In the genomic region with DNA sequence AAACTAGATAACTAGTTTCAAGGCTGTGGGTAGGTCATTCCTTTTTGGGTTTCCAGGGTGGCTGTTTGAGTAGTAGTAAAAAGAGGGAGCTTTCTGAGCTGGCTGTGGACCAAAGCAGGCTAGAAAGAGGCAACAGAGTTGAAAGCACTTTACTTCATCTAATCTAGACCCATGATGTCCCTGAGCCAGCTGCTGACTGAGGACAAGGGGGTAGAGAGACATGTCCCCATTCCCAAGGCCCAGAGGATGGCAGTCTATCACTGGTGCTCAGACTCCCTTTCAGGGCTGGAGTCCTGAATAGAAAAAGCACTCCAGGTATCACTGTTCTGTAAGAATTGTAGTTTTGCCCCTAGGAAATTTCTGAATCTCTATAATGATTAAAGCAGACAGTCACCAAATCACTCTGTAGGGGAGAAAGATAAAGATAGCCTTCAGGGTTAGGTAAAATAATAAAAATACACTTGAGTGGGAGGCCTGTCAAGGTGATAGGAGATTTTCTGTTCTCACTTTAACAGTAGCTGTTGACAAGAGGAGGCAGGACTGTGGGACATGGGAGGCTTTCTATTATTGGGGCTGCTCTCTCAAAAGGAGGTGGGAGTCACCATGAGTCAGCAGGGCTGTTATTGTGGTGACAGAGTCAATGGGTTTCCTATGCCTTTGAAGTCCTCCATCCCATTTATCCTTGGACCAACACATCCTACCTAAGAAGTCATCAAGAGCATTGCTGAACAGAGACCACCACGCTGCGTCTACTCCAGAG, we compare ENCODE assay signal across 21 cellular contexts.
DNase-seq lines count a peak whose midpoint lies in the region; ATAC-seq and TF ChIP-seq lines count a peak whose summit lies in the region.
"Had no signal": no experiment of that assay in that cellular context is flagged by ENCODE, and none has a peak within 500 bp of the region (broad histone marks: within the 10 kb centered on the region; RNA-seq: fewer than 3 reads in every experiment).

No MANE protein-coding gene starts in this region.

- H3K36me3 ChIP-seq in HCT116 (ENCODE audit: control insufficient read depth in 1 of 2, insufficient read depth in 2 of 2, low read length in 2 of 2) (no peaks in the 10 kb centered on the region), esophagus muscularis mucosa (no peaks in the 10 kb centered on the region)
- H3K36me3 ChIP-seq: HAP-1, SJCRH30 had no signal

- no peak overlapping the region for H2AFZ ChIP-seq in HCT116 (ENCODE audit: low read depth, low read length, poor library complexity, severe bottlenecking)
- H2AFZ ChIP-seq: GM23338 had no signal

- POLR2A ChIA-PET in HCT116 (lab: Charles Lee): no interaction called here

- ATAC-seq in HCT116 (no peak), GM21786 (IDR thresholded peaks at IDR 0.05; ENCODE audit: unreplicated experiment) (no peak)
- ATAC-seq: GM12878, GM23338, Panc1 had no signal

- no peak overlapping the region for H3K9ac ChIP-seq in HCT116 (ENCODE audit: low read length)

- H3K9me3 ChIP-seq in HCT116 (ENCODE audit: control insufficient read depth in 1 of 2, insufficient read depth in 1 of 2, low read depth in 1 of 2, low read length in 2 of 2): no peaks in the 10 kb centered on the region
- no peaks in the 10 kb centered on the region for H3K9me3 ChIP-seq in esophagus muscularis mucosa
- H3K9me3 ChIP-seq: HAP-1, SJCRH30 had no signal

- H3K4me3 ChIP-seq in HCT116 (replicated peaks in 1 of 2; ENCODE audit: low read depth in 1 of 2, low read length in 2 of 2) (no peak overlapping the region), esophagus muscularis mucosa (no peak overlapping the region)
- H3K4me3 ChIP-seq: GM12878, GM23338, HAP-1, SJCRH30 had no signal

- peaks cover 41% of the 10 kb centered on the region for H3K27me3 ChIP-seq in HCT116 (ENCODE audit: insufficient read depth, low read length)
- H3K27me3 ChIP-seq in esophagus muscularis mucosa: no peaks in the 10 kb centered on the region
- H3K27me3 ChIP-seq: SJCRH30 had no signal

- DNase-seq in A172 (ENCODE audit: low spot score): peak; percentile 5
- DNase-seq in HCT116 (ENCODE audit: low read depth, low spot score): no peak
- peak; percentile 53 for DNase-seq in esophagus muscularis mucosa (ENCODE audit: extremely low spot score)
- peak; percentile 2 for DNase-seq in occipital lobe (lab: John Stamatoyannopoulos, UW)
- DNase-seq in stimulated activated CD4-positive, alpha-beta T cell treated with anti-CD3 and anti-CD28 coated beads, Interleukin-4, amount 100 ng/mL, for 1 hour: no peak
- no peak for DNase-seq in dermis blood vessel endothelial cell
- DNase-seq: CD4-positive, CD25-positive, alpha-beta regulatory T cell; DMS79 treated with DMSO at 0.1 percent for 48 hours; MV-4-11; NCI-H1417; NCI-H1694 treated with DMSO at 0.1 percent for 48 hours; NCI-H2081 treated with DMSO at 0.1 percent for 48 hours; NCI-H2171 treated with DMSO at 0.1 percent for 48 hours; NCI-H524 treated with DMSO at 0.1 percent for 48 hours; NCI-H82; SJCRH30 had no signal

- H4K20me1 ChIP-seq in HCT116 (ENCODE audit: insufficient read depth): no peaks in the 10 kb centered on the region

- no peaks in the 10 kb centered on the region for H3K4me1 ChIP-seq in HCT116 (ENCODE audit: control insufficient read depth in 1 of 2, insufficient read depth in 2 of 2, low read length in 2 of 2)
- no peaks in the 10 kb centered on the region for H3K4me1 ChIP-seq in esophagus muscularis mucosa
- H3K4me1 ChIP-seq: HAP-1, SJCRH30 had no signal

- RAD21 ChIA-PET in HCT116 (lab: Charles Lee; ENCODE audit: low non-redundant PET in 1 of 2, low total read pairs in 2 of 2, uncharacterized antibody in 2 of 2, unreplicated experiment in 2 of 2): no interaction called here

- H3K27ac ChIP-seq in HCT116 (ENCODE audit: low read depth, low read length) (no peak overlapping the region), esophagus muscularis mucosa (replicated peaks in 1 of 4) (no peak overlapping the region)
- H3K27ac ChIP-seq: SJCRH30 had no signal

- TF ChIP-seq EP300 in esophagus muscularis mucosa (IDR thresholded peaks at IDR 0.05): no peak

- H3K79me2 ChIP-seq in HCT116 (ENCODE audit: insufficient read depth, low read length): no peaks in the 10 kb centered on the region

- CTCF ChIA-PET in HCT116 (lab: Charles Lee): no interaction called here

- TF ChIP-seq CTCF in HCT116 (IDR thresholded peaks at IDR 0.05 in 2 of 3, conservative IDR thresholded peaks at IDR 0.05 in 1 of 3; ENCODE audit: borderline replicate concordance in 1 of 3, insufficient read depth in 1 of 3, low read depth in 2 of 3, low read length in 2 of 3) (no peak), esophagus muscularis mucosa (IDR thresholded peaks at IDR 0.05) (no peak)

- 100% methylated on average over 2 of the region's 2 CpGs for WGBS in esophagus muscularis mucosa

- intact Hi-C loops in HCT116 (cut with micrococcal nuclease): no loop called here
- intact Hi-C loops in esophagus muscularis mucosa (cut with DNase I): no loop called here

- no peaks in the 10 kb centered on the region for H3K9me2 ChIP-seq in HCT116 (ENCODE audit: insufficient read depth)

- TF ChIP-seq RAD21 in HCT116 (IDR thresholded peaks at IDR 0.05; ENCODE audit: low read depth): 0 out of 2 replicates have a peak, but pooled peaks have one; percentile 4

- no TSS peak for BruUV-seq in HCT116 (replicated peaks; lab: Mats Ljungman, UMichigan)

- no peak overlapping the region for H3K4me2 ChIP-seq in HCT116 (ENCODE audit: low read length)
- H3K4me2 ChIP-seq: GM23338 had no signal

- TF ChIP-seq POLR2A in HCT116 (IDR thresholded peaks at IDR 0.05; ENCODE audit: borderline replicate concordance, extremely low read depth, insufficient read depth, insufficient read length) (no peak), esophagus muscularis mucosa (IDR thresholded peaks at IDR 0.05; ENCODE audit: low read depth) (no peak)

TF ChIP-seq in HCT116, 20 proteins besides CTCF, POLR2A, EP300 and RAD21 (continues in another document):
- TF ChIP-seq SP1 (IDR thresholded peaks at IDR 0.05; ENCODE audit: low read depth) (no peak), SRF (IDR thresholded peaks at IDR 0.05; ENCODE audit: low read depth) (no peak), ELF1 (IDR thresholded peaks at IDR 0.05; ENCODE audit: borderline replicate concordance, low read depth) (no peak), EZH2 (IDR thresholded peaks at IDR 0.05) (no peak), TCF7L2 (IDR thresholded peaks at IDR 0.05; ENCODE audit: borderline replicate concordance, extremely low read depth, insufficient read depth, insufficient read length) (no peak), CEBPB (IDR thresholded peaks at IDR 0.05; ENCODE audit: low read depth) (no peak), EGR1 (IDR thresholded peaks at IDR 0.05; ENCODE audit: low read depth) (no peak), YY1 (IDR thresholded peaks at IDR 0.05; ENCODE audit: extremely low read depth, insufficient replicate concordance, low read depth, low read length) (no peak), EZH2phosphoT487 (IDR thresholded peaks at IDR 0.05; ENCODE audit: borderline replicate concordance) (no peak)
- TF ChIP-seq, protein P1, sequence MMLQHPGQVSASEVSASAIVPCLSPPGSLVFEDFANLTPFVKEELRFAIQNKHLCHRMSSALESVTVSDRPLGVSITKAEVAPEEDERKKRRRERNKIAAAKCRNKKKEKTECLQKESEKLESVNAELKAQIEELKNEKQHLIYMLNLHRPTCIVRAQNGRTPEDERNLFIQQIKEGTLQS (IDR thresholded peaks at IDR 0.05): no peak
- TF ChIP-seq, protein P2, sequence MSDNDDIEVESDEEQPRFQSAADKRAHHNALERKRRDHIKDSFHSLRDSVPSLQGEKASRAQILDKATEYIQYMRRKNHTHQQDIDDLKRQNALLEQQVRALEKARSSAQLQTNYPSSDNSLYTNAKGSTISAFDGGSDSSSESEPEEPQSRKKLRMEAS (IDR thresholded peaks at IDR 0.05): no peak
- TF ChIP-seq, protein P3, sequence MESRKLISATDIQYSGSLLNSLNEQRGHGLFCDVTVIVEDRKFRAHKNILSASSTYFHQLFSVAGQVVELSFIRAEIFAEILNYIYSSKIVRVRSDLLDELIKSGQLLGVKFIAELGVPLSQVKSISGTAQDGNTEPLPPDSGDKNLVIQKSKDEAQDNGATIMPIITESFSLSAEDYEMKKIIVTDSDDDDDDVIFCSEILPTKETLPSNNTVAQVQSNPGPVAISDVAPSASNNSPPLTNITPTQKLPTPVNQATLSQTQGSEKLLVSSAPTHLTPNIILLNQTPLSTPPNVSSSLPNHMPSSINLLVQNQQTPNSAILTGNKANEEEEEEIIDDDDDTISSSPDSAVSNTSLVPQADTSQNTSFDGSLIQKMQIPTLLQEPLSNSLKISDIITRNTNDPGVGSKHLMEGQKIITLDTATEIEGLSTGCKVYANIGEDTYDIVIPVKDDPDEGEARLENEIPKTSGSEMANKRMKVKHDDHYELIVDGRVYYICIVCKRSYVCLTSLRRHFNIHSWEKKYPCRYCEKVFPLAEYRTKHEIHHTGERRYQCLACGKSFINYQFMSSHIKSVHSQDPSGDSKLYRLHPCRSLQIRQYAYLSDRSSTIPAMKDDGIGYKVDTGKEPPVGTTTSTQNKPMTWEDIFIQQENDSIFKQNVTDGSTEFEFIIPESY (IDR thresholded peaks at IDR 0.05; ENCODE audit: extremely low read depth, insufficient replicate concordance, low read length): no peak
- TF ChIP-seq, protein P4, sequence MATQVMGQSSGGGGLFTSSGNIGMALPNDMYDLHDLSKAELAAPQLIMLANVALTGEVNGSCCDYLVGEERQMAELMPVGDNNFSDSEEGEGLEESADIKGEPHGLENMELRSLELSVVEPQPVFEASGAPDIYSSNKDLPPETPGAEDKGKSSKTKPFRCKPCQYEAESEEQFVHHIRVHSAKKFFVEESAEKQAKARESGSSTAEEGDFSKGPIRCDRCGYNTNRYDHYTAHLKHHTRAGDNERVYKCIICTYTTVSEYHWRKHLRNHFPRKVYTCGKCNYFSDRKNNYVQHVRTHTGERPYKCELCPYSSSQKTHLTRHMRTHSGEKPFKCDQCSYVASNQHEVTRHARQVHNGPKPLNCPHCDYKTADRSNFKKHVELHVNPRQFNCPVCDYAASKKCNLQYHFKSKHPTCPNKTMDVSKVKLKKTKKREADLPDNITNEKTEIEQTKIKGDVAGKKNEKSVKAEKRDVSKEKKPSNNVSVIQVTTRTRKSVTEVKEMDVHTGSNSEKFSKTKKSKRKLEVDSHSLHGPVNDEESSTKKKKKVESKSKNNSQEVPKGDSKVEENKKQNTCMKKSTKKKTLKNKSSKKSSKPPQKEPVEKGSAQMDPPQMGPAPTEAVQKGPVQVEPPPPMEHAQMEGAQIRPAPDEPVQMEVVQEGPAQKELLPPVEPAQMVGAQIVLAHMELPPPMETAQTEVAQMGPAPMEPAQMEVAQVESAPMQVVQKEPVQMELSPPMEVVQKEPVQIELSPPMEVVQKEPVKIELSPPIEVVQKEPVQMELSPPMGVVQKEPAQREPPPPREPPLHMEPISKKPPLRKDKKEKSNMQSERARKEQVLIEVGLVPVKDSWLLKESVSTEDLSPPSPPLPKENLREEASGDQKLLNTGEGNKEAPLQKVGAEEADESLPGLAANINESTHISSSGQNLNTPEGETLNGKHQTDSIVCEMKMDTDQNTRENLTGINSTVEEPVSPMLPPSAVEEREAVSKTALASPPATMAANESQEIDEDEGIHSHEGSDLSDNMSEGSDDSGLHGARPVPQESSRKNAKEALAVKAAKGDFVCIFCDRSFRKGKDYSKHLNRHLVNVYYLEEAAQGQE (IDR thresholded peaks at IDR 0.05; ENCODE audit: low read depth): no peak

Comparison
In these comparisons a context has a peak if more than half of its experiments do, and no peak if none do; other contexts are left out.
1. DNase-seq: peak in A172 (single experiment), esophagus muscularis mucosa (single experiment) and occipital lobe (single experiment); none in HCT116 (single experiment), stimulated activated CD4-positive, alpha-beta T cell treated with anti-CD3 and anti-CD28 coated beads, Interleukin-4, amount 100 ng/mL, for 1 hour (single experiment) and dermis blood vessel endothelial cell (single experiment).